ENCODE assay signal across 13 cellular contexts in genomic region chr10:31399631-31400030, GRCh38.
A peak's percentile ranks its signal among the peaks of the same experiment; 100 is the strongest.
DNase-seq lines count a peak whose midpoint lies in the region; ATAC-seq and TF ChIP-seq lines count a peak whose summit lies in the region.
"Had no signal": no experiment of that assay in that cellular context is flagged by ENCODE, and none has a peak within 500 bp of the region (broad histone marks: within the 10 kb centered on the region; RNA-seq: fewer than 3 reads in every experiment).

No MANE protein-coding gene starts in this region.

- DNase-seq in Ammon's horn (ENCODE audit: low spot score) = peak; percentile 46
- DNase-seq in LHCN-M2 (ENCODE audit: low read depth) = peak; percentile 51
- DNase-seq in fibroblast of the aortic adventitia (ENCODE audit: low read depth) = peak; percentile 35
- peak; percentile 10 for DNase-seq in occipital lobe (lab: John Stamatoyannopoulos, UW)
- no peak for DNase-seq in T1000 (lab: John Stamatoyannopoulos, UW)
- DNase-seq in stimulated activated naive CD4-positive, alpha-beta T cell (lab: John Stamatoyannopoulos, UW) = no peak
- DNase-seq in inferior parietal cortex (ENCODE audit: extremely low spot score) = no peak
- DNase-seq: activated CD8-positive, alpha-beta T cell treated with anti-CD3 and anti-CD28 coated beads, Interleukin-2, amount 10 ng/mL, durations not matched to agents 7 days and 5 days; activated gamma-delta T cell; NCI-H1092 treated with DMSO at 0.1 percent for 48 hours; stimulated activated CD4-positive, alpha-beta T cell treated with anti-CD3 and anti-CD28 coated beads, Interleukin-2, amount 100 ng/mL, for 24 hours had no signal

- ATAC-seq in GM21447 (IDR thresholded peaks at IDR 0.05; ENCODE audit: unreplicated experiment) = no peak
- ATAC-seq: activated CD8-positive, alpha-beta T cell treated with anti-CD3 and anti-CD28 coated beads, Interleukin-2, amount 10 ng/mL, durations not matched to agents 7 days and 5 days had no signal

- no peak for TF ChIP-seq CTCF in fibroblast of the aortic adventitia (IDR thresholded peaks at IDR 0.05; ENCODE audit: insufficient read depth, low read length)

- no peak overlapping the region for H3K4me3 ChIP-seq in fibroblast of the aortic adventitia (ENCODE audit: low read depth, low read length)
- H3K4me3 ChIP-seq: lung had no signal

Comparison
In these comparisons a context has a peak if more than half of its experiments do, and no peak if none do; other contexts are left out.
1. DNase-seq: peak in Ammon's horn (single experiment), LHCN-M2 (single experiment), fibroblast of the aortic adventitia (single experiment) and occipital lobe (single experiment); none in T1000 (single experiment), stimulated activated naive CD4-positive, alpha-beta T cell (0 of 6) and inferior parietal cortex (single experiment).